Comparison of ENCODE assay signal across 9 cellular contexts in the genomic region with DNA sequence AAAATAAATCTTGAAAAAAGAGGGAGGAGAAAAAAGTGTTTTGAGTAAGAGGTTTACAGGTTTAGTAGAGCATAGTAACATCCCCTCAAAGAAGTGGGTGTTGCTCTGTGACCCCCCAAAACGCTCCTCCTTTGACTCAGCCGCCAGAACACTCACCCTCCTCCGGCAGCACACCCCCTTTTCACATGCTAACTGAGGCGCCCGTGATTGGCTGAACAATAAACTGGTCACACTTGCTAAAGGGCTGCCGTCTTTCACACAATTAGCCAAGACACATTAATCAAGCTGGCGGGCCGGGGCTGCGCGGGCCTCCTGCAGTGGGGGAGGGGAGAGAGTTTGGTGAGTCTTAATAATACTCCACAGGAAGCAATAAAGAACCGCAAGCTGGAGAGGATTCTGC. TPM values are rescaled to one million over a fixed set of nuclear protein-coding genes. Genes with fewer than 3 reads are reported as not detected.
DNase-seq lines count a peak whose midpoint lies in the region; ATAC-seq and TF ChIP-seq lines count a peak whose summit lies in the region.
"Had no signal": no experiment of that assay in that cellular context is flagged by ENCODE, and none has a peak within 500 bp of the region (broad histone marks: within the 10 kb centered on the region; RNA-seq: fewer than 3 reads in every experiment).

No MANE protein-coding gene starts in this region.

- DNase-seq in IMR-90, result peak; percentile 57
- DNase-seq in activated CD8-positive, alpha-beta T cell treated with anti-CD3 and anti-CD28 coated beads for 36 hours, result peak; percentile 61
- peak; percentile 50 for DNase-seq in iPS DF 19.7 (ENCODE audit: low read depth, low spot score)
- DNase-seq in stimulated activated CD4-positive, alpha-beta T cell treated with anti-CD3 and anti-CD28 coated beads, Interleukin-2, amount 100 ng/mL, for 4 hours (ENCODE audit: low read depth), result peak; percentile 7
- no peak for DNase-seq in COLO668 (lab: John Stamatoyannopoulos, UW; ENCODE audit: unreplicated experiment)
- DNase-seq in NCI-H446 (lab: John Stamatoyannopoulos, UW), result no peak
- DNase-seq in NCI-H526 treated with DMSO at 0.1 percent for 48 hours (lab: John Stamatoyannopoulos, UW), result no peak

- H3K56ac ChIP-seq in IMR-90 (ENCODE audit: extremely low read depth, insufficient read depth, low read length), result peak overlapping the region; percentile 87; the same call in 1 of the 2 replicates

- no peak overlapping the region for H2AK9ac ChIP-seq in IMR-90 (replicated peaks; ENCODE audit: low read depth, low read length, poor library complexity)

- H2AFZ ChIP-seq in IMR-90 (replicated peaks; ENCODE audit: low read length, poor library complexity), result peak overlapping the region; percentile 65

- peak overlapping the region; percentile 95 for H3K4ac ChIP-seq in IMR-90 (ENCODE audit: low read depth, low read length)

- no peaks in the 10 kb centered on the region for H3K9me3 Mint-ChIP-seq in activated CD8-positive, alpha-beta T cell treated with anti-CD3 and anti-CD28 coated beads for 36 hours

- intact Hi-C loops in IMR-90 (cut with micrococcal nuclease), result no loop called here
- intact Hi-C loops in activated CD8-positive, alpha-beta T cell treated with anti-CD3 and anti-CD28 coated beads for 36 hours (cut with micrococcal nuclease), result loop anchor here (10.0 kb wide), 2 partner anchors 196 to 1914 kb away; no protein-coding TSS in a partner anchor

- TF ChIP-seq RAD21 in IMR-90 (IDR thresholded peaks at IDR 0.05; ENCODE audit: low read length), result no peak

- in situ Hi-C loops in IMR-90 (cut with MboI; ENCODE audit: low sequenced_read_pairs), result loop anchor here (5.0 kb wide), 2 partner anchors 56 to 179 kb away; no protein-coding TSS in a partner anchor

- H2BK120ac ChIP-seq in IMR-90 (ENCODE audit: low read depth, low read length), result peak overlapping the region; percentile 96

- dilution Hi-C loops in IMR-90 (cut with HindIII; ENCODE audit: low sequenced_read_pairs, unreplicated experiment), result no loop called here

- peaks cover 15% of the 10 kb centered on the region for H3K4me1 Mint-ChIP-seq in activated CD8-positive, alpha-beta T cell treated with anti-CD3 and anti-CD28 coated beads for 36 hours (ENCODE audit: low read depth)

- H3K14ac ChIP-seq in IMR-90 (replicated peaks; ENCODE audit: low read depth, low read length), result peak overlapping the region; percentile 85

- H3K4me2 ChIP-seq in IMR-90 (ENCODE audit: low read depth, low read length), result peak overlapping the region; percentile 34
- H3K4me2 ChIP-seq: KMS-11 had no signal

- peak overlapping the region; percentile 85 for H3K27ac ChIP-seq in IMR-90 (ENCODE audit: insufficient read depth, low read length)
- H3K27ac ChIP-seq: KMS-11 had no signal

- TF ChIP-seq CTCF in IMR-90 (conservative IDR thresholded peaks at IDR 0.05; ENCODE audit: low read depth, low read length), result no peak
- no peak for TF ChIP-seq CTCF in activated CD8-positive, alpha-beta T cell treated with anti-CD3 and anti-CD28 coated beads for 36 hours (IDR thresholded peaks at IDR 0.05)

- no peaks in the 10 kb centered on the region for H3K36me3 ChIP-seq in IMR-90 (ENCODE audit: control insufficient read depth, insufficient read depth, low read length)
- H3K36me3 ChIP-seq: tibial nerve had no signal

- no peak overlapping the region for H3K27ac Mint-ChIP-seq in activated CD8-positive, alpha-beta T cell treated with anti-CD3 and anti-CD28 coated beads for 36 hours

- H3K23ac ChIP-seq in IMR-90 (ENCODE audit: low read depth, low read length), result peak overlapping the region; percentile 72; the same call in 1 of the 2 replicates

- H4K91ac ChIP-seq in IMR-90 (ENCODE audit: insufficient read depth, low read depth, low read length), result peak overlapping the region; percentile 96

- POLR2A ChIA-PET in IMR-90 (lab: Charles Lee; ENCODE audit: unreplicated experiment), result interaction anchor here (0.6 to 1.3 kb wide), 2 partner anchors 9 to 52 kb away, joined by 3 to 8 read pairs; partner anchors contain the start of gene CDK15
- POLR2A ChIA-PET in activated CD8-positive, alpha-beta T cell treated with anti-CD3 and anti-CD28 coated beads for 36 hours (lab: Charles Lee), result no interaction called here

- peak overlapping the region; percentile 98; the same call in 2 of the 3 replicates for H2BK15ac ChIP-seq in IMR-90 (ENCODE audit: low read depth, low read length)

- WGBS in IMR-90 (ENCODE audit: extremely low coverage in 2 of 2, insufficient read length in 1 of 2), 2 experiments, result no CpG with 5 or more reads among the region's 11 CpGs

- peak overlapping the region; percentile 91 for H2BK5ac ChIP-seq in IMR-90 (ENCODE audit: low read depth, low read length, poor library complexity, severe bottlenecking)

- H2BK20ac ChIP-seq in IMR-90 (ENCODE audit: low read depth, low read length), result peak overlapping the region; percentile 94

- H3K27me3 Mint-ChIP-seq in activated CD8-positive, alpha-beta T cell treated with anti-CD3 and anti-CD28 coated beads for 36 hours, result peaks cover 26% of the 10 kb centered on the region

- H3K4me3 ChIP-seq in IMR-90 (ENCODE audit: insufficient read depth, low read depth, low read length), result no peak overlapping the region

- peaks cover 11% of the 10 kb centered on the region for H3K9me1 ChIP-seq in IMR-90 (ENCODE audit: insufficient read depth, low read length)

- peaks cover 13 to 42% of the 10 kb centered on the region in 2 experiments for H3K79me1 ChIP-seq in IMR-90 (ENCODE audit: low read depth in 1 of 2, low read length in 2 of 2)

- peak overlapping the region; percentile 83; the same call in 1 of the 2 replicates for H2AK5ac ChIP-seq in IMR-90 (ENCODE audit: low read depth, low read length)

- peak overlapping the region; percentile 66 for H4K5ac ChIP-seq in IMR-90 (ENCODE audit: low read depth, low read length)

- no peak overlapping the region for H3K4me3 Mint-ChIP-seq in activated CD8-positive, alpha-beta T cell treated with anti-CD3 and anti-CD28 coated beads for 36 hours

- H3K27me3 ChIP-seq in IMR-90 (ENCODE audit: control insufficient read depth, insufficient read depth, low read length), result no peaks in the 10 kb centered on the region
- H3K27me3 ChIP-seq: tibial nerve had no signal

- ATAC-seq in IMR-90 (ENCODE audit: low read depth), result peak; percentile 7
- ATAC-seq in activated CD8-positive, alpha-beta T cell treated with anti-CD3 and anti-CD28 coated beads for 36 hours, result peak; percentile 84

- H3K4me1 ChIP-seq in IMR-90 (ENCODE audit: control insufficient read depth, insufficient read depth, low read length), result peaks cover 36% of the 10 kb centered on the region

- BruUV-seq in IMR-90 (replicated peaks; lab: Mats Ljungman, UMichigan), result no TSS peak

- H3K18ac ChIP-seq in IMR-90 (ENCODE audit: low read depth, low read length), result peak overlapping the region; percentile 90

- H3K9me3 ChIP-seq in IMR-90 (ENCODE audit: control insufficient read depth, insufficient read depth, low read length), result no peaks in the 10 kb centered on the region
- H3K9me3 ChIP-seq: tibial nerve had no signal

- no peaks in the 10 kb centered on the region for H3K36me3 Mint-ChIP-seq in activated CD8-positive, alpha-beta T cell treated with anti-CD3 and anti-CD28 coated beads for 36 hours (ENCODE audit: low read depth)

- H4K8ac ChIP-seq in IMR-90 (ENCODE audit: low read depth in 2 of 2, low read length in 2 of 2), result peak overlapping the region; percentile 54 to 88

- CTCF ChIA-PET in IMR-90 (lab: Yijun Ruan, JAX), result interaction anchor here (1.2 to 2.5 kb wide), 3 partner anchors 10 to 56 kb away, joined by 3 to 9 read pairs (median 3); no protein-coding TSS in a partner anchor
- CTCF ChIA-PET in activated CD8-positive, alpha-beta T cell treated with anti-CD3 and anti-CD28 coated beads for 36 hours (lab: Charles Lee), result interaction anchor here (1.6 to 2.8 kb wide), 5 partner anchors 12 to 323 kb away, joined by 3 to 42 read pairs (median 5); no protein-coding TSS in a partner anchor

- H4K20me1 ChIP-seq in IMR-90 (ENCODE audit: insufficient read depth, low read length), result no peaks in the 10 kb centered on the region

- H3K9ac ChIP-seq in IMR-90 (ENCODE audit: low read depth, low read length), result peak overlapping the region; percentile 60
- H3K9ac ChIP-seq: KMS-11 had no signal

- TF ChIP-seq POLR2A in IMR-90 (IDR thresholded peaks at IDR 0.05; ENCODE audit: low read depth, low read length), result no peak

TF ChIP-seq in IMR-90, 13 proteins besides CTCF, POLR2A, EP300 and RAD21:
- TF ChIP-seq MAZ (IDR thresholded peaks at IDR 0.05; ENCODE audit: borderline replicate concordance, low read depth, low read length) (no peak), FOS (IDR thresholded peaks at IDR 0.05; ENCODE audit: low read depth, low read length) (no peak), USF2 (IDR thresholded peaks at IDR 0.05; ENCODE audit: low read depth, low read length) (no peak), RCOR1 (IDR thresholded peaks at IDR 0.05; ENCODE audit: insufficient replicate concordance, low read length) (no peak), RFX5 (IDR thresholded peaks at IDR 0.05; ENCODE audit: low read depth, low read length) (no peak), MXI1 (IDR thresholded peaks at IDR 0.05; ENCODE audit: borderline replicate concordance, low read depth, low read length) (no peak), CHD1 (IDR thresholded peaks at IDR 0.05; ENCODE audit: low read depth, low read length) (no peak), MAFK (IDR thresholded peaks at IDR 0.05; ENCODE audit: low read depth, low read length) (no peak), SMC3 (IDR thresholded peaks at IDR 0.05; ENCODE audit: low read depth, low read length) (no peak), CEBPB (IDR thresholded peaks at IDR 0.05; ENCODE audit: low read depth, low read length) (no peak), NFE2L2 (IDR thresholded peaks at IDR 0.05; ENCODE audit: low read depth, low read length) (no peak)

RNA-seq across cellular contexts. Expression of gene CDK15, which starts 52.4 kb away (rescaled TPM):
- total RNA-seq in IMR-90 (2012; rRNA removed), result 28.9 and 33.0 TPM in 2 replicates
- 15.7 and 16.1 TPM in 2 replicates for polyA plus RNA-seq in IMR-90 (2012; rRNA removed)
- 5.7 and 7.2 TPM in 2 replicates for polyA plus RNA-seq in IMR-90 (2012; cell fraction: cytosol; rRNA removed)
- polyA plus RNA-seq in IMR-90 (2012; cell fraction: nucleus; rRNA removed; ENCODE audit: low replicate concordance), result 6.9 and 22.1 TPM in 2 replicates
- not detected for total RNA-seq in activated CD8-positive, alpha-beta T cell treated with anti-CD3 and anti-CD28 coated beads for 36 hours

Comparison
In these comparisons a context has a peak if more than half of its experiments do, and no peak if none do; other contexts are left out.
1. DNase-seq: peak in IMR-90 (single experiment), activated CD8-positive, alpha-beta T cell treated with anti-CD3 and anti-CD28 coated beads for 36 hours (single experiment), iPS DF 19.7 (single experiment) and stimulated activated CD4-positive, alpha-beta T cell treated with anti-CD3 and anti-CD28 coated beads, Interleukin-2, amount 100 ng/mL, for 4 hours (single experiment); none in COLO668 (single experiment), NCI-H446 (0 of 2) and NCI-H526 treated with DMSO at 0.1 percent for 48 hours (single experiment).
2. RNA of gene CDK15, which starts 52.4 kb away (total RNA-seq): 28.9 to 33.0 TPM in IMR-90; not detected in activated CD8-positive, alpha-beta T cell treated with anti-CD3 and anti-CD28 coated beads for 36 hours; every median in the first group is over 10 times any median in the second.